In genomic region chr10:6163364-6164270, GRCh38 we compare ENCODE assay signal across 1 cellular context.
TF ChIP-seq lines count a peak whose summit lies in the region.

No MANE protein-coding gene starts in this region.

TF ChIP-seq in K562, 482 proteins besides CTCF, POLR2A, EP300 and RAD21 (continued from another document and continues in another):
- peak; percentile 89 for TF ChIP-seq MAX (CRISPR knock-in tag; IDR thresholded peaks at IDR 0.05)
- TF ChIP-seq ZMIZ1 (IDR thresholded peaks at IDR 0.05; ENCODE audit: low read depth in 2 of 2, low read length in 2 of 2): peak in 1 of 2 experiments; percentile 77; a peak in 2 of 4 replicates
- peak; percentile 92 for TF ChIP-seq VEZF1 (CRISPR knock-in tag; IDR thresholded peaks at IDR 0.05)
- TF ChIP-seq SMARCA5 (IDR thresholded peaks at IDR 0.05): no peak
- peak; percentile 71 for TF ChIP-seq MEIS2 (IDR thresholded peaks at IDR 0.05; ENCODE audit: partially characterized antibody)
- TF ChIP-seq MXD1 (CRISPR knock-in tag; IDR thresholded peaks at IDR 0.05; ENCODE audit: borderline replicate concordance, poor library complexity, severe bottlenecking): peak; percentile 76
- 0 out of 2 replicates have a peak, but pooled peaks have one; percentile 22 for TF ChIP-seq ZNF444 (CRISPR knock-in tag; IDR thresholded peaks at IDR 0.05)
- peak; percentile 88 for TF ChIP-seq ZNF395 (CRISPR knock-in tag; IDR thresholded peaks at IDR 0.05)
- peak; percentile 78 for TF ChIP-seq ZBTB40 (IDR thresholded peaks at IDR 0.05)
- no peak for TF ChIP-seq ZBTB40 (CRISPR knock-in tag; IDR thresholded peaks at IDR 0.05)
- TF ChIP-seq ATF1 (CRISPR knock-in tag; IDR thresholded peaks at IDR 0.05): 0 out of 2 replicates have a peak, but pooled peaks have one; percentile 22
- peak; percentile 80 for TF ChIP-seq ATF1 (tag; IDR thresholded peaks at IDR 0.05)
- TF ChIP-seq UBTF (IDR thresholded peaks at IDR 0.05; ENCODE audit: borderline replicate concordance in 1 of 2, low read depth in 2 of 2, low read length in 2 of 2): no peak
- peak; percentile 82 for TF ChIP-seq BRD4 (IDR thresholded peaks at IDR 0.05)
- TF ChIP-seq FIP1L1 (IDR thresholded peaks at IDR 0.05; ENCODE audit: low read depth, low read length, poor library complexity, severe bottlenecking): peak; percentile 36
- TF ChIP-seq ZNF407 (IDR thresholded peaks at IDR 0.05; ENCODE audit: low read depth): no peak
- TF ChIP-seq GATAD2B (IDR thresholded peaks at IDR 0.05; ENCODE audit: borderline replicate concordance): peak; percentile 100
- TF ChIP-seq ZNF583 (CRISPR knock-in tag; IDR thresholded peaks at IDR 0.05): no peak
- TF ChIP-seq ZNF232 (CRISPR knock-in tag; IDR thresholded peaks at IDR 0.05): peak; percentile 64; the same call in 1 of the 2 replicates
- TF ChIP-seq SRF (CRISPR knock-in tag; IDR thresholded peaks at IDR 0.05): no peak; a peak in 1 of 4 replicates
- 0 out of 2 replicates have a peak, but pooled peaks have one; percentile 29 for TF ChIP-seq MTA1 (IDR thresholded peaks at IDR 0.05; ENCODE audit: borderline replicate concordance)
